In genomic region chr3:63228677-63229076, GRCh38 we compare ENCODE assay signal across 9 cellular contexts. TPM values are rescaled to one million over a fixed set of nuclear protein-coding genes. Genes with fewer than 3 reads are reported as not detected.
DNase-seq lines count a peak whose midpoint lies in the region; ATAC-seq, FAIRE-seq and TF ChIP-seq lines count a peak whose summit lies in the region.
"Had no signal": no experiment of that assay in that cellular context is flagged by ENCODE, and none has a peak within 500 bp of the region (broad histone marks: within the 10 kb centered on the region; RNA-seq: fewer than 3 reads in every experiment).

No MANE protein-coding gene starts in this region.

- TF ChIP-seq CTCF in astrocyte of the spinal cord (IDR thresholded peaks at IDR 0.05; ENCODE audit: low read depth, low read length) (peak; percentile 66), kidney (IDR thresholded peaks at IDR 0.05; ENCODE audit: borderline replicate concordance, extremely low read depth, insufficient read depth) (peak; percentile 44)

- no peaks in the 10 kb centered on the region for H3K36me3 ChIP-seq in kidney (ENCODE audit: control insufficient read depth in 1 of 2, insufficient read depth in 2 of 2, low read length in 2 of 2)

- H3K9me3 Mint-ChIP-seq in activated naive CD4-positive, alpha-beta T cell treated with anti-CD3 and anti-CD28 coated beads for 36 hours: no peaks in the 10 kb centered on the region
- H3K9me3 Mint-ChIP-seq in activated naive CD4-positive, alpha-beta T cell treated with anti-CD3 and anti-CD28 coated beads, Interleukin-2, amount 10 ng/mL, durations not matched to agents 7 days and 5 days: no peaks in the 10 kb centered on the region

- CTCF ChIA-PET in activated naive CD4-positive, alpha-beta T cell treated with anti-CD3 and anti-CD28 coated beads for 36 hours (lab: Charles Lee): interaction anchor here (0.7 kb wide), 1 partner anchor 606 kb away, joined by 4 read pairs; no protein-coding TSS in a partner anchor
- CTCF ChIA-PET in activated naive CD4-positive, alpha-beta T cell treated with anti-CD3 and anti-CD28 coated beads, Interleukin-2, amount 10 ng/mL, durations not matched to agents 7 days and 5 days (lab: Charles Lee): interaction anchor here (1.4 kb wide), 1 partner anchor 26 kb away, joined by 3 read pairs; no protein-coding TSS in a partner anchor

- peak; percentile 5 for DNase-seq in activated naive CD4-positive, alpha-beta T cell treated with anti-CD3 and anti-CD28 coated beads for 36 hours
- no peak for DNase-seq in activated naive CD4-positive, alpha-beta T cell treated with anti-CD3 and anti-CD28 coated beads, Interleukin-2, amount 10 ng/mL, durations not matched to agents 7 days and 5 days
- DNase-seq in NCI-H1694 treated with DMSO at 0.1 percent for 48 hours (lab: John Stamatoyannopoulos, UW): peak; percentile 64
- DNase-seq in astrocyte of the spinal cord (ENCODE audit: low read depth, low spot score): peak; percentile 31
- DNase-seq in kidney: no peak
- DNase-seq in T1000 (lab: John Stamatoyannopoulos, UW): no peak
- no peak for DNase-seq in activated effector memory CD4-positive, alpha-beta T cell treated with Interleukin-2 at 50 U/mL for 16 hours

- peaks cover 1% of the 10 kb centered on the region for H3K36me3 Mint-ChIP-seq in activated naive CD4-positive, alpha-beta T cell treated with anti-CD3 and anti-CD28 coated beads for 36 hours (ENCODE audit: low read depth)
- no peaks in the 10 kb centered on the region for H3K36me3 Mint-ChIP-seq in activated naive CD4-positive, alpha-beta T cell treated with anti-CD3 and anti-CD28 coated beads, Interleukin-2, amount 10 ng/mL, durations not matched to agents 7 days and 5 days

- H3K9me3 ChIP-seq in kidney (ENCODE audit: control insufficient read depth in 1 of 2, low read length in 2 of 2): no peaks in the 10 kb centered on the region

- no peak overlapping the region for H3K4me3 ChIP-seq in astrocyte of the spinal cord (ENCODE audit: low read depth, low read length)
- peak overlapping the region in 1 of 2 donors; percentile 26 for H3K4me3 ChIP-seq in kidney (ENCODE audit: low read length in 2 of 2)

- no peak overlapping the region for H3K27ac ChIP-seq in kidney (ENCODE audit: low read depth in 2 of 2, low read length in 2 of 2)

- peak; percentile 55 for ATAC-seq in HG02588 (IDR thresholded peaks at IDR 0.05; ENCODE audit: unreplicated experiment)

- FAIRE-seq in kidney (lab: Jason Lieb, UNC): peak; percentile 42
- FAIRE-seq: frontal cortex had no signal

- H3K4me3 Mint-ChIP-seq in activated naive CD4-positive, alpha-beta T cell treated with anti-CD3 and anti-CD28 coated beads for 36 hours: no peak overlapping the region
- no peak overlapping the region for H3K4me3 Mint-ChIP-seq in activated naive CD4-positive, alpha-beta T cell treated with anti-CD3 and anti-CD28 coated beads, Interleukin-2, amount 10 ng/mL, durations not matched to agents 7 days and 5 days

- peaks cover 2% of the 10 kb centered on the region for H3K4me1 Mint-ChIP-seq in activated naive CD4-positive, alpha-beta T cell treated with anti-CD3 and anti-CD28 coated beads for 36 hours (ENCODE audit: low read depth)
- no peaks in the 10 kb centered on the region for H3K4me1 Mint-ChIP-seq in activated naive CD4-positive, alpha-beta T cell treated with anti-CD3 and anti-CD28 coated beads, Interleukin-2, amount 10 ng/mL, durations not matched to agents 7 days and 5 days

- in situ Hi-C loops in astrocyte of the spinal cord (cut with HindIII; ENCODE audit: low sequenced_read_pairs): no loop called here

- no peaks in the 10 kb centered on the region for H3K4me1 ChIP-seq in kidney (ENCODE audit: control insufficient read depth in 1 of 2, insufficient read depth in 1 of 2, low read depth in 1 of 2, low read length in 2 of 2)

- intact Hi-C loops in activated naive CD4-positive, alpha-beta T cell treated with anti-CD3 and anti-CD28 coated beads for 36 hours (cut with micrococcal nuclease): loop anchor here (1.0 to 5.0 kb wide), 3 partner anchors 563 to 1026 kb away; no protein-coding TSS in a partner anchor
- intact Hi-C loops in kidney (cut with DNase I): no loop called here

- H3K27ac Mint-ChIP-seq in activated naive CD4-positive, alpha-beta T cell treated with anti-CD3 and anti-CD28 coated beads for 36 hours: no peak overlapping the region
- no peak overlapping the region for H3K27ac Mint-ChIP-seq in activated naive CD4-positive, alpha-beta T cell treated with anti-CD3 and anti-CD28 coated beads, Interleukin-2, amount 10 ng/mL, durations not matched to agents 7 days and 5 days

- H3K27me3 Mint-ChIP-seq in activated naive CD4-positive, alpha-beta T cell treated with anti-CD3 and anti-CD28 coated beads for 36 hours (ENCODE audit: low read depth): no peaks in the 10 kb centered on the region
- no peaks in the 10 kb centered on the region for H3K27me3 Mint-ChIP-seq in activated naive CD4-positive, alpha-beta T cell treated with anti-CD3 and anti-CD28 coated beads, Interleukin-2, amount 10 ng/mL, durations not matched to agents 7 days and 5 days

- no peak overlapping the region for H3K9ac ChIP-seq in kidney (ENCODE audit: low read length in 2 of 2)

RNA-seq across cellular contexts. Expression of gene SYNPR, which starts 49.4 kb away (rescaled TPM):
- total RNA-seq in activated naive CD4-positive, alpha-beta T cell treated with anti-CD3 and anti-CD28 coated beads for 36 hours: not detected
- not detected for total RNA-seq in kidney
- polyA plus RNA-seq in kidney (ENCODE audit: insufficient read depth, low read depth, low replicate concordance): not detected

Comparison
In these comparisons a context has a peak if more than half of its experiments do, and no peak if none do; other contexts are left out.
1. DNase-seq: peak in activated naive CD4-positive, alpha-beta T cell treated with anti-CD3 and anti-CD28 coated beads for 36 hours (single experiment), NCI-H1694 treated with DMSO at 0.1 percent for 48 hours (single experiment) and astrocyte of the spinal cord (single experiment); none in activated naive CD4-positive, alpha-beta T cell treated with anti-CD3 and anti-CD28 coated beads, Interleukin-2, amount 10 ng/mL, durations not matched to agents 7 days and 5 days (single experiment), kidney (single experiment), T1000 (single experiment) and activated effector memory CD4-positive, alpha-beta T cell treated with Interleukin-2 at 50 U/mL for 16 hours (single experiment).